ENCODE assay signal across 8 cellular contexts in the genomic region with DNA sequence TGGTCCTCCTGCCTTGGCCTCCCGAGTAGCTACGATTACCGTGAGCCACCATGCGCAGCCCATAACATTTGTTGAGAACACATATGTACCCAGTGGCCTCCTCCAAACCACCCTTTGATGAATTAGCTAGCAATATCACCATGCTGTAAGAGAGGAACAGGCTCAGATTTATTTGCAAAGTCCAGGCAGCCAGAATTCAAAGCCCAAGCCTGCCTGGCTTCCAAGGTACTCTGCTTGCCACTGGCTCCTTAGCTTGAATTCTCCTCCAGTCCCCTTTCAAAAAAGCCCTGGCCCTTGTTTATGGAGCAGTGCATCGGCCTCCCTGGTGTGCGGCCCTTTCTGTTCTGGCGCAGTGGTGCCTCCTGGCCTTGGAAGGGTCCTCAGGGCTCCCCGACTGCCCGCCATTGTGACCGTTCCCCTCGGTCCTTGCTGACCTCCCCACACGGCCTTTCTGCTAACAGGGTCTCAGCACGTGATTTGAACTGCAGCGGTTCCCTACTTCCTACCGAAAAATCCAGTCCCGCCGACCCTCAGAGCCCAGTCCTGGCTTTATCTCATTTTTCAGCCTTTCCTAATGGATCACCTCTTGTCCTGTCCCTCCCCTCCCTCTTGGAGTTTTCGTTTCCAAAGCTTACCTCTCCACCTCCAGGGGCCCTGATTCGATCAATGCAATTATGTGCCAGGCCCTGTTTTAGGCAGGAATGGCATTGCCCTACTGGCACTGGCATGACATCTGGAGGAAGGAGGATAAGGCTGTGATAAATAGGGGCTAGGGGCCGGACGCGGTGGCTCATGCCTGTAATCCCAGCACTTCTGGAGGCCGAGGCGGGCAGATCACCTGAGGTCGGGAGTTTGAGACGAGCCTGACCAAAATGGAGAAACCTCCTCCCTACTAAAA. TPM values are rescaled to one million over a fixed set of nuclear protein-coding genes. Genes with fewer than 3 reads are reported as not detected.
DNase-seq lines count a peak whose midpoint lies in the region; ATAC-seq and TF ChIP-seq lines count a peak whose summit lies in the region.

No MANE protein-coding gene starts in this region.

- no peaks in the 10 kb centered on the region for H3K36me3 Mint-ChIP-seq in activated naive CD4-positive, alpha-beta T cell treated with anti-CD3 and anti-CD28 coated beads, Interleukin-2, amount 50 U/mL, for 24 hours

- H3K9me3 Mint-ChIP-seq in activated naive CD4-positive, alpha-beta T cell treated with anti-CD3 and anti-CD28 coated beads, Interleukin-2, amount 50 U/mL, for 24 hours: no peaks in the 10 kb centered on the region

- TF ChIP-seq CTCF in body of pancreas (IDR thresholded peaks at IDR 0.05) (no peak), uterus (IDR thresholded peaks at IDR 0.05) (no peak), BE2C (IDR thresholded peaks at IDR 0.05; ENCODE audit: low read depth, low read length) (no peak)

- ATAC-seq in body of pancreas: no peak
- ATAC-seq in HG02678 (IDR thresholded peaks at IDR 0.05; ENCODE audit: unreplicated experiment): no peak

- intact Hi-C loops in body of pancreas (cut with DNase I) (loop anchor here (5.0 kb wide), 1 partner anchor 42 kb away; no protein-coding TSS in a partner anchor), uterus (cut with DNase I; ENCODE audit: low total_unique reads) (no loop called here)

- peak overlapping the region in 3 of 4 donors; percentile 87 to 93 (median 90) for H3K27ac ChIP-seq in body of pancreas
- H3K27ac ChIP-seq in mucosa of rectum (ENCODE audit: low read depth in 2 of 2, low read length in 2 of 2): no peak overlapping the region
- peak overlapping the region; percentile 93 to 95 for H3K27ac ChIP-seq in uterus

- H3K4me3 Mint-ChIP-seq in activated naive CD4-positive, alpha-beta T cell treated with anti-CD3 and anti-CD28 coated beads, Interleukin-2, amount 50 U/mL, for 24 hours: peak overlapping the region; percentile 63

- H3K9me3 ChIP-seq in body of pancreas: no peaks in the 10 kb centered on the region
- no peaks in the 10 kb centered on the region for H3K9me3 ChIP-seq in mucosa of rectum (ENCODE audit: control insufficient read depth in 2 of 2, low read length in 2 of 2)
- H3K9me3 ChIP-seq in uterus: no peaks in the 10 kb centered on the region
- no peaks in the 10 kb centered on the region for H3K9me3 ChIP-seq in BE2C

- H3K27ac Mint-ChIP-seq in activated naive CD4-positive, alpha-beta T cell treated with anti-CD3 and anti-CD28 coated beads, Interleukin-2, amount 50 U/mL, for 24 hours: peak overlapping the region; percentile 88

- no peaks in the 10 kb centered on the region for H3K27me3 Mint-ChIP-seq in activated naive CD4-positive, alpha-beta T cell treated with anti-CD3 and anti-CD28 coated beads, Interleukin-2, amount 50 U/mL, for 24 hours

- peak overlapping the region in 1 of 2 donors; percentile 92 for H3K9ac ChIP-seq in mucosa of rectum (ENCODE audit: low read depth in 1 of 2, low read length in 2 of 2)

- H3K4me3 ChIP-seq in body of pancreas (no peak overlapping the region), mucosa of rectum (ENCODE audit: low read length in 2 of 2) (peak overlapping the region; percentile 70 to 73), uterus (peak overlapping the region; percentile 80 to 83), BE2C (ENCODE audit: low read depth, low read length) (no peak overlapping the region)

- H3K4me1 Mint-ChIP-seq in activated naive CD4-positive, alpha-beta T cell treated with anti-CD3 and anti-CD28 coated beads, Interleukin-2, amount 50 U/mL, for 24 hours: peaks cover 19% of the 10 kb centered on the region

- H3K27me3 ChIP-seq in body of pancreas (no peaks in the 10 kb centered on the region), mucosa of rectum (ENCODE audit: control insufficient read depth in 2 of 2, insufficient read depth in 2 of 2, low read length in 2 of 2) (no peaks in the 10 kb centered on the region), uterus (no peaks in the 10 kb centered on the region), BE2C (no peaks in the 10 kb centered on the region)

- peaks cover 19% of the 10 kb centered on the region for H3K4me1 ChIP-seq in body of pancreas
- peaks cover 3 to 8% of the 10 kb centered on the region in 2 donors for H3K4me1 ChIP-seq in mucosa of rectum (ENCODE audit: control insufficient read depth in 2 of 2, insufficient read depth in 2 of 2, low read length in 2 of 2)
- H3K4me1 ChIP-seq in uterus: no peaks in the 10 kb centered on the region
- peaks cover 9% of the 10 kb centered on the region; the same call in 1 of the 2 replicates for H3K4me1 ChIP-seq in BE2C

- WGBS in body of pancreas, 2 donors: 55 to 60% methylated on average over 21 to 26 of the region's 26 CpGs

- TF ChIP-seq POLR2A in body of pancreas (IDR thresholded peaks at IDR 0.05) (no peak), uterus (IDR thresholded peaks at IDR 0.05) (no peak)

- no peak for DNase-seq in activated naive CD4-positive, alpha-beta T cell treated with anti-CD3 and anti-CD28 coated beads, Interleukin-2, amount 50 U/mL, for 16 hours
- DNase-seq in body of pancreas (no peak), uterus (no peak), BE2C (no peak), AG08395 (ENCODE audit: low spot score) (no peak)

- no peaks in the 10 kb centered on the region for H3K36me3 ChIP-seq in body of pancreas (replicated peaks in 1 of 2; ENCODE audit: insufficient read depth in 1 of 2, low read depth in 2 of 2)
- peaks cover 5 to 6% of the 10 kb centered on the region in 2 donors for H3K36me3 ChIP-seq in mucosa of rectum (ENCODE audit: control insufficient read depth in 2 of 2, insufficient read depth in 2 of 2, low read length in 2 of 2)
- H3K36me3 ChIP-seq in uterus: no peaks in the 10 kb centered on the region
- peaks cover 8% of the 10 kb centered on the region; the same call in 1 of the 2 replicates for H3K36me3 ChIP-seq in BE2C

RNA-seq across cellular contexts. Expression of gene SLC25A29, which starts 22.0 kb away (rescaled TPM):
- 10 to 100 TPM; 25.2 to 63.9 TPM for total RNA-seq in body of pancreas
- 100 to 1,000 TPM in 1 of 4 donors, 10 to 100 TPM in 3; 16.2 to 850 (median 60.1) TPM for total RNA-seq in uterus
- 62.2 TPM for polyA plus RNA-seq in BE2C (2012; ENCODE audit: insufficient read depth, insufficient read length, low read depth)

RNA-seq across cellular contexts. Expression of gene SLC25A47, which starts 38.9 kb away (rescaled TPM):
- total RNA-seq in body of pancreas: not detected
- total RNA-seq in uterus: not detected
- polyA plus RNA-seq in BE2C (2012; ENCODE audit: insufficient read depth, insufficient read length, low read depth): not detected

RNA-seq across cellular contexts. Expression of gene YY1, which starts 45.3 kb away (rescaled TPM):
- total RNA-seq in body of pancreas (10 to 100 TPM; 27.0 to 30.3 TPM), uterus (10 to 100 TPM; 40.2 to 61.7 (median 53.2) TPM)
- polyA plus RNA-seq in BE2C (2012; ENCODE audit: insufficient read depth, insufficient read length, low read depth): 87.1 TPM

Comparison
In these comparisons a context has a peak if more than half of its experiments do, and no peak if none do; other contexts are left out.
1. H3K27ac ChIP-seq: peak in body of pancreas (3 of 4) and uterus (2 of 2); none in mucosa of rectum (0 of 2).
2. H3K4me3 ChIP-seq: peak in mucosa of rectum (2 of 2) and uterus (2 of 2); none in body of pancreas (0 of 2) and BE2C (single experiment).